Comparison of ENCODE assay signal across 1 cellular context in the genomic region with DNA sequence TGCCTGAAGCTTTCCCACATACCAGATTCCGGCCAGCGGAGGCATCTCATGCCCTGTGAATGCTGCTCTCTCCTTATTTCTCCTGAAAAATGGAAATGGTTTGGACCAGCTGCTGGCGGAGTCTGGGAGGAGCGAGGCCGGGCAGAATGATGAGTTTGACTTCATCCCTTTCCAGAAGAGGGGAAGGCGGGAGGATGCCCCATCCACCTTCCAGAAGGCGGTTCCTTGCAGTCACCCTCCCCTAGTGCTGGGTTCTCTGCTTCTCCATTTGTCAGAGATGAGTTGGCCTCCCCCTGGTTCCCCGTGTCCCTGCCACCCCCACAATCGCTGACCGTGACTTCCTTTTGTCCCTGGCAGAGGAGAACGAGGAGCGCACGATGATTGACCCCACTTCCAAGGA.
TF ChIP-seq lines count a peak whose summit lies in the region.

No MANE protein-coding gene starts in this region.

TF ChIP-seq in GM12878, 131 proteins besides CTCF, POLR2A, EP300 and RAD21:
- TF ChIP-seq BACH1 (IDR thresholded peaks at IDR 0.05; ENCODE audit: borderline replicate concordance) (no peak), SIX5 (IDR thresholded peaks at IDR 0.05; ENCODE audit: low read depth, low read length, severe bottlenecking) (no peak), TCF7 (IDR thresholded peaks at IDR 0.05; ENCODE audit: borderline replicate concordance) (no peak), HDAC2 (IDR thresholded peaks at IDR 0.05) (no peak), SMARCA5 (IDR thresholded peaks at IDR 0.05) (no peak)
